Comparison of ENCODE assay signal across 2 cellular contexts in the genomic region with DNA sequence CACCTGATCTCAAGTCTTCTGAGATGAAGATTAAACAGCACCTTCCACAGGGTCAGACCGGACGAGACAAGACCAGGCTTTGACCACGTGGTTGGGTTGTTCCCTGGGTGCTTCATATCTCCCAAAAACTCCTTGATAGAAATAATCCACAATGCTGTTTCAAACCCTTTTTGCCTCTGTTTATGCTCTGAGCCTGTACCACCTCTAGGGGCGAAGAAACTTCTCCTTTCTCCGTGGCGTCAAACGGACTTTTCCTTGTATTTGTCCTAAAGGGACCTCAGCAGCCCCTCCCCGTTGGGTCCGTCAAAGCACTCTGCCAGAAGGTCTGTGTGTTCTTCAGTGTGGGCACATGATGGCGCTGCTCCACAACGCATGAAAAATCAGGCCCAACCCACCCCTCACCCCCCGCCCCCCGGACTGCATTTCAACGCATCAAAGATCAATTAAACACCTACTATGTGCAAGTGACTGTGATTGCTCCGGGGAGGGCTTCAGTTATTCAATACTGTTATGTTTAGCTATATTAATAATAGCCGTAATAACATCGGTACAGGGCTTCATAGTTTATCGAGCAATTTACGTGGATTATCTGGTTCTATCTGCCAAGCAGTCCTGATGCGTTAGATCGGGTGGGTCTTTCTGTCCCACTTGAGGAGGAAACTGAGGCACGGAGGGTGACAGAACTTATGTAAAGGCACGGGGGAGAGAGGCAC.
TF ChIP-seq lines count a peak whose summit lies in the region.

No MANE protein-coding gene starts in this region.

TF ChIP-seq in IMR-90, 13 proteins besides CTCF, POLR2A, EP300 and RAD21:
- no peak for TF ChIP-seq NFE2L2 (IDR thresholded peaks at IDR 0.05; ENCODE audit: low read depth, low read length)
- peak; percentile 44 for TF ChIP-seq SMC3 (IDR thresholded peaks at IDR 0.05; ENCODE audit: low read depth, low read length)
- TF ChIP-seq MAZ (IDR thresholded peaks at IDR 0.05; ENCODE audit: borderline replicate concordance, low read depth, low read length), result peak; percentile 43; the same call in 1 of the 2 replicates

TF ChIP-seq in HepG2, 621 proteins besides CTCF, POLR2A, EP300 and RAD21:
- TF ChIP-seq, protein P1, sequence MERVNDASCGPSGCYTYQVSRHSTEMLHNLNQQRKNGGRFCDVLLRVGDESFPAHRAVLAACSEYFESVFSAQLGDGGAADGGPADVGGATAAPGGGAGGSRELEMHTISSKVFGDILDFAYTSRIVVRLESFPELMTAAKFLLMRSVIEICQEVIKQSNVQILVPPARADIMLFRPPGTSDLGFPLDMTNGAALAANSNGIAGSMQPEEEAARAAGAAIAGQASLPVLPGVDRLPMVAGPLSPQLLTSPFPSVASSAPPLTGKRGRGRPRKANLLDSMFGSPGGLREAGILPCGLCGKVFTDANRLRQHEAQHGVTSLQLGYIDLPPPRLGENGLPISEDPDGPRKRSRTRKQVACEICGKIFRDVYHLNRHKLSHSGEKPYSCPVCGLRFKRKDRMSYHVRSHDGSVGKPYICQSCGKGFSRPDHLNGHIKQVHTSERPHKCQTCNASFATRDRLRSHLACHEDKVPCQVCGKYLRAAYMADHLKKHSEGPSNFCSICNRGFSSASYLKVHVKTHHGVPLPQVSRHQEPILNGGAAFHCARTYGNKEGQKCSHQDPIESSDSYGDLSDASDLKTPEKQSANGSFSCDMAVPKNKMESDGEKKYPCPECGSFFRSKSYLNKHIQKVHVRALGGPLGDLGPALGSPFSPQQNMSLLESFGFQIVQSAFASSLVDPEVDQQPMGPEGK (CRISPR knock-in tag; IDR thresholded peaks at IDR 0.05), result peak; percentile 34; the same call in 1 of the 2 replicates
- no peak for TF ChIP-seq BRD4 (CRISPR knock-in tag; IDR thresholded peaks at IDR 0.05)
- peak; percentile 86 for TF ChIP-seq ZKSCAN1 (IDR thresholded peaks at IDR 0.05; ENCODE audit: low read length)
- peak; percentile 41; the same call in 1 of the 2 replicates for TF ChIP-seq SMC3 (IDR thresholded peaks at IDR 0.05; ENCODE audit: low read length)
- TF ChIP-seq STAG1 (CRISPR knock-in tag; IDR thresholded peaks at IDR 0.05), result peak; percentile 70
- TF ChIP-seq, protein P2, sequence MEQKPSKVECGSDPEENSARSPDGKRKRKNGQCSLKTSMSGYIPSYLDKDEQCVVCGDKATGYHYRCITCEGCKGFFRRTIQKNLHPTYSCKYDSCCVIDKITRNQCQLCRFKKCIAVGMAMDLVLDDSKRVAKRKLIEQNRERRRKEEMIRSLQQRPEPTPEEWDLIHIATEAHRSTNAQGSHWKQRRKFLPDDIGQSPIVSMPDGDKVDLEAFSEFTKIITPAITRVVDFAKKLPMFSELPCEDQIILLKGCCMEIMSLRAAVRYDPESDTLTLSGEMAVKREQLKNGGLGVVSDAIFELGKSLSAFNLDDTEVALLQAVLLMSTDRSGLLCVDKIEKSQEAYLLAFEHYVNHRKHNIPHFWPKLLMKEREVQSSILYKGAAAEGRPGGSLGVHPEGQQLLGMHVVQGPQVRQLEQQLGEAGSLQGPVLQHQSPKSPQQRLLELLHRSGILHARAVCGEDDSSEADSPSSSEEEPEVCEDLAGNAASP (CRISPR knock-in tag; IDR thresholded peaks at IDR 0.05; ENCODE audit: borderline replicate concordance), result peak; percentile 49; the same call in 1 of the 2 replicates
- no peak for TF ChIP-seq TARDBP (CRISPR knock-in tag; IDR thresholded peaks at IDR 0.05)
- no peak for TF ChIP-seq CENPT (CRISPR knock-in tag; IDR thresholded peaks at IDR 0.05; ENCODE audit: low read depth)
